9 cellular contexts compared by ENCODE assay signal in genomic region chr16:21157632-21158031, GRCh38. TPM values are rescaled to one million over a fixed set of nuclear protein-coding genes. Genes with fewer than 3 reads are reported as not detected.
A peak's percentile ranks its signal among the peaks of the same experiment; 100 is the strongest.
DNase-seq lines count a peak whose midpoint lies in the region; ATAC-seq, FAIRE-seq and TF ChIP-seq lines count a peak whose summit lies in the region.
"Had no signal": no experiment of that assay in that cellular context is flagged by ENCODE, and none has a peak within 500 bp of the region (broad histone marks: within the 10 kb centered on the region; RNA-seq: fewer than 3 reads in every experiment).

No MANE protein-coding gene starts in this region.

- H3K79me1 ChIP-seq in mesendoderm (ENCODE audit: low read length) = peaks cover under 1% of the 10 kb centered on the region

- no peak for DNase-seq in activated T-cell treated with anti-CD3 and anti-CD28 coated beads, Interleukin-2, amount 50 U/mL, for 4 hours
- no peak for DNase-seq in activated T-cell treated with anti-CD3 and anti-CD28 coated beads, Interleukin-2, amount 50 U/mL, for 48 hours
- peak; percentile 3 for DNase-seq in activated CD8-positive, alpha-beta T cell treated with anti-CD3 and anti-CD28 coated beads for 36 hours
- DNase-seq in mesendoderm (peak; percentile 49), suprapubic skin (ENCODE audit: low spot score in 2 of 2) (peak in 1 of 2 donors; percentile 64), HK-2 (ENCODE audit: unreplicated experiment) (no peak), frontal cortex (ENCODE audit: low spot score in 2 of 2) (no peak)

- intact Hi-C loops in activated CD8-positive, alpha-beta T cell treated with anti-CD3 and anti-CD28 coated beads for 36 hours (cut with micrococcal nuclease) = loop anchor here (10.0 kb wide), 1 partner anchor 147 kb away; no protein-coding TSS in a partner anchor

- H3K27ac Mint-ChIP-seq in activated CD8-positive, alpha-beta T cell treated with anti-CD3 and anti-CD28 coated beads for 36 hours = no peak overlapping the region

- no peak overlapping the region for H2AK5ac ChIP-seq in mesendoderm (ENCODE audit: low read length)

- no peak for TF ChIP-seq CTCF in activated CD8-positive, alpha-beta T cell treated with anti-CD3 and anti-CD28 coated beads for 36 hours (IDR thresholded peaks at IDR 0.05)
- no peak for TF ChIP-seq CTCF in suprapubic skin (IDR thresholded peaks at IDR 0.05)

- no peak for FAIRE-seq in frontal cortex (lab: Jason Lieb, UNC)

- H3K27me3 ChIP-seq in mesendoderm (ENCODE audit: insufficient read depth, low read length, poor library complexity) (no peaks in the 10 kb centered on the region), suprapubic skin (no peaks in the 10 kb centered on the region)

- no peaks in the 10 kb centered on the region for H3K4me1 ChIP-seq in mesendoderm (ENCODE audit: control insufficient read depth, low read depth, low read length)
- H3K4me1 ChIP-seq in suprapubic skin = peaks cover 46% of the 10 kb centered on the region

- no peaks in the 10 kb centered on the region for H3K9me3 ChIP-seq in suprapubic skin

- H3K4me3 Mint-ChIP-seq in activated T-cell treated with anti-CD3 and anti-CD28 coated beads, Interleukin-2, amount 50 U/mL, for 4 hours = peak overlapping the region; percentile 87
- H3K4me3 Mint-ChIP-seq in activated CD8-positive, alpha-beta T cell treated with anti-CD3 and anti-CD28 coated beads for 36 hours = peak overlapping the region; percentile 76

- TF ChIP-seq POLR2A in suprapubic skin (IDR thresholded peaks at IDR 0.05) = no peak

- no peak overlapping the region for H2BK120ac ChIP-seq in mesendoderm (ENCODE audit: low read depth, low read length)

- H3K36me3 ChIP-seq in mesendoderm (ENCODE audit: control insufficient read depth, insufficient read depth, low read length) (no peaks in the 10 kb centered on the region), suprapubic skin (peaks cover 7% of the 10 kb centered on the region)

- H3K36me3 Mint-ChIP-seq in activated T-cell treated with anti-CD3 and anti-CD28 coated beads, Interleukin-2, amount 50 U/mL, for 4 hours (ENCODE audit: insufficient read depth) = peaks cover 4% of the 10 kb centered on the region
- no peaks in the 10 kb centered on the region for H3K36me3 Mint-ChIP-seq in activated CD8-positive, alpha-beta T cell treated with anti-CD3 and anti-CD28 coated beads for 36 hours (ENCODE audit: low read depth)

- H4K8ac ChIP-seq in mesendoderm (ENCODE audit: low read depth, low read length) = no peak overlapping the region

- no peak overlapping the region for H3K56ac ChIP-seq in mesendoderm (ENCODE audit: low read length)

- no peaks in the 10 kb centered on the region for H3K79me2 ChIP-seq in mesendoderm (ENCODE audit: control insufficient read depth, insufficient read depth, low read length)

- H3K27ac ChIP-seq in mesendoderm (ENCODE audit: low read depth, low read length) (no peak overlapping the region), suprapubic skin (peak overlapping the region; percentile 95)

- no peak overlapping the region for H3K4ac ChIP-seq in mesendoderm (ENCODE audit: low read depth, low read length)

- no peak for TF ChIP-seq EP300 in suprapubic skin (IDR thresholded peaks at IDR 0.05)

- peak overlapping the region; percentile 76 for H3K9ac ChIP-seq in mesendoderm (ENCODE audit: low read length)

- no peak for ATAC-seq in activated T-cell treated with anti-CD3 and anti-CD28 coated beads, Interleukin-2, amount 50 U/mL, for 4 hours
- ATAC-seq in activated CD8-positive, alpha-beta T cell treated with anti-CD3 and anti-CD28 coated beads for 36 hours = no peak
- ATAC-seq in HG03521 (IDR thresholded peaks at IDR 0.05; ENCODE audit: unreplicated experiment) = no peak

- no peak overlapping the region for H3K4me3 ChIP-seq in mesendoderm (ENCODE audit: low read length)
- H3K4me3 ChIP-seq in suprapubic skin = peak overlapping the region; percentile 86

- no peak overlapping the region for H2BK5ac ChIP-seq in mesendoderm (ENCODE audit: low read length)

- no peak overlapping the region for H4K5ac ChIP-seq in mesendoderm (ENCODE audit: low read length)

- POLR2A ChIA-PET in activated CD8-positive, alpha-beta T cell treated with anti-CD3 and anti-CD28 coated beads for 36 hours (lab: Charles Lee) = interaction anchor here (0.7 kb wide), 2 partner anchors 29 to 64 kb away, joined by 3 read pairs; no protein-coding TSS in a partner anchor

- WGBS in mesendoderm (ENCODE audit: extremely low coverage, insufficient coverage, low lambda C conversion rate) = no CpG with 5 or more reads among the region's 5 CpGs
- WGBS in suprapubic skin = 49% methylated on average over 5 of the region's 5 CpGs

- H3K4me1 Mint-ChIP-seq in activated T-cell treated with anti-CD3 and anti-CD28 coated beads, Interleukin-2, amount 50 U/mL, for 4 hours (ENCODE audit: low read depth) = peaks cover 17% of the 10 kb centered on the region
- H3K4me1 Mint-ChIP-seq in activated CD8-positive, alpha-beta T cell treated with anti-CD3 and anti-CD28 coated beads for 36 hours (ENCODE audit: low read depth) = peaks cover 19% of the 10 kb centered on the region

- CTCF ChIA-PET in activated CD8-positive, alpha-beta T cell treated with anti-CD3 and anti-CD28 coated beads for 36 hours (lab: Charles Lee) = interaction anchor here (0.7 to 1.7 kb wide), 4 partner anchors 11 to 1177 kb away, joined by 3 to 4 read pairs (median 3); no protein-coding TSS in a partner anchor

- no peak overlapping the region for H3K4me2 ChIP-seq in mesendoderm (ENCODE audit: low read length)

- no peaks in the 10 kb centered on the region for H3K27me3 Mint-ChIP-seq in activated T-cell treated with anti-CD3 and anti-CD28 coated beads, Interleukin-2, amount 50 U/mL, for 4 hours (ENCODE audit: low read depth)
- H3K27me3 Mint-ChIP-seq in activated CD8-positive, alpha-beta T cell treated with anti-CD3 and anti-CD28 coated beads for 36 hours = no peaks in the 10 kb centered on the region

- H3K23ac ChIP-seq in mesendoderm (ENCODE audit: low read length) = no peak overlapping the region

- H3K18ac ChIP-seq in mesendoderm (ENCODE audit: low read length) = no peak overlapping the region

- no peaks in the 10 kb centered on the region for H3K9me3 Mint-ChIP-seq in activated T-cell treated with anti-CD3 and anti-CD28 coated beads, Interleukin-2, amount 50 U/mL, for 4 hours
- H3K9me3 Mint-ChIP-seq in activated CD8-positive, alpha-beta T cell treated with anti-CD3 and anti-CD28 coated beads for 36 hours = no peaks in the 10 kb centered on the region

- H2BK15ac ChIP-seq in mesendoderm (replicated peaks; ENCODE audit: low read depth) = no peak overlapping the region

RNA-seq across cellular contexts. Expression of gene LDAF1, which starts 0.8 kb away (rescaled TPM):
- total RNA-seq in activated T-cell treated with anti-CD3 and anti-CD28 coated beads, Interleukin-2, amount 50 U/mL, for 4 hours = 1 to 10 TPM; 5.1 to 6.6 (median 5.3) TPM
- total RNA-seq in activated CD8-positive, alpha-beta T cell treated with anti-CD3 and anti-CD28 coated beads for 36 hours = 10 to 100 TPM; 10.3 to 12.6 TPM
- polyA plus RNA-seq in mesendoderm (2013, experiment 1 of 2) = 8.9 TPM
- polyA plus RNA-seq in mesendoderm (2013, experiment 2 of 2) = 8.9 TPM
- total RNA-seq in suprapubic skin (100 to 1,000 TPM in 3 of 4 donors, 10 to 100 TPM in 1; 96.2 to 211 (median 200) TPM), frontal cortex (67.7 TPM)

RNA-seq across cellular contexts. Expression of gene DNAH3, which starts 7.0 kb away (rescaled TPM):
- not detected for total RNA-seq in activated T-cell treated with anti-CD3 and anti-CD28 coated beads, Interleukin-2, amount 50 U/mL, for 4 hours
- under 1 TPM in 1 of 2 experiments, not detected in 1; 0.02 TPM for total RNA-seq in activated CD8-positive, alpha-beta T cell treated with anti-CD3 and anti-CD28 coated beads for 36 hours
- 0.29 TPM for polyA plus RNA-seq in mesendoderm (2013, experiment 1 of 2)
- polyA plus RNA-seq in mesendoderm (2013, experiment 2 of 2) = 0.25 TPM
- 1 to 10 TPM; 1.0 to 4.0 (median 1.6) TPM for total RNA-seq in suprapubic skin
- total RNA-seq in frontal cortex = 0.41 TPM

RNA-seq across cellular contexts. Expression of gene ZP2, which starts 53.7 kb away (rescaled TPM):
- not detected for total RNA-seq in activated T-cell treated with anti-CD3 and anti-CD28 coated beads, Interleukin-2, amount 50 U/mL, for 4 hours
- total RNA-seq in activated CD8-positive, alpha-beta T cell treated with anti-CD3 and anti-CD28 coated beads for 36 hours = not detected
- polyA plus RNA-seq in mesendoderm (2013, experiment 1 of 2) = 0.01 TPM
- not detected for polyA plus RNA-seq in mesendoderm (2013, experiment 2 of 2)
- total RNA-seq in suprapubic skin (not detected), frontal cortex (not detected)
- total RNA-seq: ureter had no signal

Comparison
In these comparisons a context has a peak if more than half of its experiments do, and no peak if none do; other contexts are left out.
1. DNase-seq: peak in activated CD8-positive, alpha-beta T cell treated with anti-CD3 and anti-CD28 coated beads for 36 hours (single experiment) and mesendoderm (single experiment); none in activated T-cell treated with anti-CD3 and anti-CD28 coated beads, Interleukin-2, amount 50 U/mL, for 4 hours (single experiment), activated T-cell treated with anti-CD3 and anti-CD28 coated beads, Interleukin-2, amount 50 U/mL, for 48 hours (0 of 2), HK-2 (single experiment) and frontal cortex (0 of 2).